Comparison of ENCODE assay signal across 10 cellular contexts in the genomic region with DNA sequence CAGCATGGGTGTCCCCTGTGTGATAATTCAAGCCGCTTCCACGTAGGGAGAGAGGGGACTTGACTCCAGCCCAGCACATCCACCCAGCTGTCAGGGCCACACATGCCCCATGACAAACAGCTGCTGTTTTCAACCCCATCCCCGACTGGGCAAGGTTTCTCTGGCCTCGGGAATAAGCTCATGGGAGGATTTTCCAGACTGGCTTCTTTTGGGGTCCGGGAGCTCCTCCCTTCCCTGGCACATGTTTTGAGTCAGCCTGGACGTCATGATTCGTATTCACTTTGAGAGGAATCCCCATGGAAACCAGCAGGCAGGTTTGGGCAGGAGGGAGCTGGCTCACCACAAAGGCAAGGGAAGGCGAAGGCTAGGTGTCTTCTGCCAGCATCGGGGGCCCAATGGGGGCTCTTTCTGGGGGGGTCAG.
DNase-seq lines count a peak whose midpoint lies in the region; ATAC-seq and TF ChIP-seq lines count a peak whose summit lies in the region.
"Had no signal": no experiment of that assay in that cellular context is flagged by ENCODE, and none has a peak within 500 bp of the region (broad histone marks: within the 10 kb centered on the region; RNA-seq: fewer than 3 reads in every experiment).

No MANE protein-coding gene starts in this region.

- TF ChIP-seq CTCF in suprapubic skin (IDR thresholded peaks at IDR 0.05), result no peak

- WGBS in suprapubic skin, result 37% methylated on average over 3 of the region's 9 CpGs

- CTCF ChIA-PET in activated CD4-positive, alpha-beta memory T cell treated with anti-CD3 and anti-CD28 coated beads for 36 hours (lab: Charles Lee), result no interaction called here

- no peak for TF ChIP-seq POLR2A in suprapubic skin (IDR thresholded peaks at IDR 0.05)

- no peak for TF ChIP-seq EP300 in suprapubic skin (IDR thresholded peaks at IDR 0.05)

- H3K27ac Mint-ChIP-seq in activated CD4-positive, alpha-beta memory T cell treated with anti-CD3 and anti-CD28 coated beads for 36 hours, result no peak overlapping the region
- H3K27ac Mint-ChIP-seq: dendritic cell treated with granulocyte-macrophage colony-stimulating factor and Interleukin-4, amounts not matched to agents 40 ng/mL and 50 ng/mL, for 4 days had no signal

- no peaks in the 10 kb centered on the region for H3K27me3 ChIP-seq in suprapubic skin

- peak overlapping the region; percentile 70 for H3K27ac ChIP-seq in suprapubic skin

- no peak overlapping the region for H3K4me3 Mint-ChIP-seq in activated CD4-positive, alpha-beta memory T cell treated with anti-CD3 and anti-CD28 coated beads for 36 hours
- H3K4me3 Mint-ChIP-seq: dendritic cell treated with granulocyte-macrophage colony-stimulating factor and Interleukin-4, amounts not matched to agents 40 ng/mL and 50 ng/mL, for 4 days had no signal

- H3K27me3 Mint-ChIP-seq in activated CD4-positive, alpha-beta memory T cell treated with anti-CD3 and anti-CD28 coated beads for 36 hours, result no peaks in the 10 kb centered on the region
- H3K27me3 Mint-ChIP-seq: dendritic cell treated with granulocyte-macrophage colony-stimulating factor and Interleukin-4, amounts not matched to agents 40 ng/mL and 50 ng/mL, for 4 days had no signal

- no peak overlapping the region for H3K4me3 ChIP-seq in suprapubic skin

- no peaks in the 10 kb centered on the region for H3K9me3 ChIP-seq in suprapubic skin

- peaks cover 49% of the 10 kb centered on the region for H3K4me1 ChIP-seq in suprapubic skin

- no peak for ATAC-seq in HG02759 (IDR thresholded peaks at IDR 0.05; ENCODE audit: unreplicated experiment)

- DNase-seq in LHCN-M2 (ENCODE audit: low read depth) (peak; percentile 80), amygdala (lab: John Stamatoyannopoulos, UW) (peak in 33 of 56 donors; percentile 5 to 72 (median 33)), hypothalamus (lab: John Stamatoyannopoulos, UW) (peak in 31 of 51 donors; percentile 7 to 72 (median 48)), suprapubic skin (ENCODE audit: low spot score in 2 of 2) (no peak), iPS-NIHi11 (ENCODE audit: low spot score) (no peak)
- DNase-seq in activated CD4-positive, alpha-beta T cell treated with anti-CD3 and anti-CD28 coated beads for 48 hours, result no peak
- no peak for DNase-seq in activated CD4-positive, alpha-beta memory T cell treated with anti-CD3 and anti-CD28 coated beads for 36 hours
- DNase-seq: NCI-H187 had no signal

- POLR2A ChIA-PET in activated CD4-positive, alpha-beta memory T cell treated with anti-CD3 and anti-CD28 coated beads for 36 hours (lab: Charles Lee), result interaction anchor here (1.5 kb wide), 1 partner anchor 15 kb away, joined by 4 read pairs; no protein-coding TSS in a partner anchor

- intact Hi-C loops in activated CD4-positive, alpha-beta memory T cell treated with anti-CD3 and anti-CD28 coated beads for 36 hours (cut with micrococcal nuclease), result no loop called here

- H3K4me1 Mint-ChIP-seq in activated CD4-positive, alpha-beta memory T cell treated with anti-CD3 and anti-CD28 coated beads for 36 hours (ENCODE audit: low read depth), result peaks cover 5% of the 10 kb centered on the region

- no peaks in the 10 kb centered on the region for H3K9me3 Mint-ChIP-seq in activated CD4-positive, alpha-beta memory T cell treated with anti-CD3 and anti-CD28 coated beads for 36 hours
- H3K9me3 Mint-ChIP-seq: dendritic cell treated with granulocyte-macrophage colony-stimulating factor and Interleukin-4, amounts not matched to agents 40 ng/mL and 50 ng/mL, for 4 days had no signal

- H3K36me3 ChIP-seq in suprapubic skin, result no peaks in the 10 kb centered on the region

- H3K36me3 Mint-ChIP-seq in activated CD4-positive, alpha-beta memory T cell treated with anti-CD3 and anti-CD28 coated beads for 36 hours, result no peaks in the 10 kb centered on the region

Comparison
In these comparisons a context has a peak if more than half of its experiments do, and no peak if none do; other contexts are left out.
1. DNase-seq: peak in LHCN-M2 (single experiment), amygdala (33 of 56) and hypothalamus (31 of 51); none in suprapubic skin (0 of 2), iPS-NIHi11 (single experiment), activated CD4-positive, alpha-beta T cell treated with anti-CD3 and anti-CD28 coated beads for 48 hours (single experiment) and activated CD4-positive, alpha-beta memory T cell treated with anti-CD3 and anti-CD28 coated beads for 36 hours (single experiment).